Comparison of ENCODE assay signal across 11 cellular contexts in genomic region chr7:75945297-75946168, GRCh38. TPM values are rescaled to one million over a fixed set of nuclear protein-coding genes. Genes with fewer than 3 reads are reported as not detected.
DNase-seq lines count a peak whose midpoint lies in the region; ATAC-seq and TF ChIP-seq lines count a peak whose summit lies in the region.
"Had no signal": no experiment of that assay in that cellular context is flagged by ENCODE, and none has a peak within 500 bp of the region (broad histone marks: within the 10 kb centered on the region; RNA-seq: fewer than 3 reads in every experiment).

No MANE protein-coding gene starts in this region.

- CTCF ChIA-PET in PC-9 (lab: Charles Lee): interaction anchor here (0.5 to 1.2 kb wide), 3 partner anchors 12 to 30 kb away, joined by 3 to 16 read pairs (median 3); no protein-coding TSS in a partner anchor

- H3K36me3 Mint-ChIP-seq in HFFc6 (ENCODE audit: low read depth): peaks cover 11% of the 10 kb centered on the region

- peak overlapping the region; percentile 11; the same call in 1 of the 2 replicates for H3K4me3 Mint-ChIP-seq in HFFc6

- no peaks in the 10 kb centered on the region for H3K27me3 Mint-ChIP-seq in HFFc6 (ENCODE audit: insufficient read depth)

- DNase-seq in HFFc6 (peak; percentile 46), PC-9 (peak; percentile 50 to 92), foreskin keratinocyte (peak in 1 of 2 donors; percentile 39), renal cortical epithelial cell (ENCODE audit: low read depth) (peak; percentile 93), NCI-H2029 (lab: John Stamatoyannopoulos, UW) (no peak), COLO829 (ENCODE audit: low spot score) (no peak)
- DNase-seq: stimulated activated CD4-positive, alpha-beta T cell treated with anti-CD3 and anti-CD28 coated beads, Interleukin-12 subunit alpha, Interleukin-12 subunit beta, amount 100 ng/mL, for 4 hours; tibial artery had no signal

- peaks cover 31% of the 10 kb centered on the region for H3K4me1 Mint-ChIP-seq in HFFc6 (ENCODE audit: low read depth)

- H3K79me2 ChIP-seq in PC-9 (ENCODE audit: low read depth): peaks cover 36% of the 10 kb centered on the region

- H3K4me2 ChIP-seq in PC-9: peak overlapping the region; percentile 62
- H3K4me2 ChIP-seq: KMS-11 had no signal

- intact Hi-C loops in PC-9 (cut with micrococcal nuclease; ENCODE audit: unreplicated experiment): no loop called here

- H3K27me3 ChIP-seq in PC-9 (ENCODE audit: insufficient read depth, low read depth) (no peaks in the 10 kb centered on the region), foreskin keratinocyte (no peaks in the 10 kb centered on the region)
- H3K27me3 ChIP-seq: tibial artery had no signal

- peak overlapping the region; percentile 38 for H3K27ac Mint-ChIP-seq in HFFc6

- no peaks in the 10 kb centered on the region for H4K20me1 ChIP-seq in PC-9 (ENCODE audit: insufficient read depth)

- H3K4me1 ChIP-seq in PC-9 (replicated peaks; ENCODE audit: insufficient read depth): peaks cover 39% of the 10 kb centered on the region
- H3K4me1 ChIP-seq in foreskin keratinocyte: peaks cover 11% of the 10 kb centered on the region

- peak overlapping the region; percentile 83 for H3K27ac ChIP-seq in PC-9
- H3K27ac ChIP-seq in foreskin keratinocyte: no peak overlapping the region
- H3K27ac ChIP-seq: KMS-11, tibial artery had no signal

- no TSS peak for BruUV-seq in PC-9 (replicated peaks; lab: Mats Ljungman, UMichigan)

- no peaks in the 10 kb centered on the region for H3K9me3 Mint-ChIP-seq in HFFc6

- TF ChIP-seq CTCF in HFFc6 (IDR thresholded peaks at IDR 0.05): no peak; the same call in 1 of the 2 replicates
- TF ChIP-seq CTCF in PC-9 (conservative IDR thresholded peaks at IDR 0.05): no peak; the same call in 1 of the 2 replicates
- TF ChIP-seq CTCF in foreskin keratinocyte (conservative IDR thresholded peaks at IDR 0.05): peak; percentile 4

- no peaks in the 10 kb centered on the region for H3K9me2 ChIP-seq in PC-9 (ENCODE audit: insufficient read depth)

- H3F3A ChIP-seq in PC-9 (ENCODE audit: insufficient read depth, low read depth): peaks cover 42% of the 10 kb centered on the region

- peaks cover 4% of the 10 kb centered on the region; the same call in 1 of the 2 replicates for H3K36me3 ChIP-seq in PC-9 (ENCODE audit: low read depth)

- no peak overlapping the region for H2AFZ ChIP-seq in PC-9

- H3K9me3 ChIP-seq in PC-9 (ENCODE audit: insufficient read depth, low read depth): peaks cover 5% of the 10 kb centered on the region; the same call in 1 of the 2 replicates
- H3K9me3 ChIP-seq: tibial artery had no signal

- peak; percentile 9 for ATAC-seq in foreskin keratinocyte
- ATAC-seq in HG03571 (IDR thresholded peaks at IDR 0.05; ENCODE audit: unreplicated experiment): no peak
- ATAC-seq in GM19324 (IDR thresholded peaks at IDR 0.05; ENCODE audit: low FRiP score, unreplicated experiment): no peak

- POLR2A ChIA-PET in PC-9 (lab: Charles Lee; ENCODE audit: unreplicated experiment): interaction anchor here (0.8 kb wide), 1 partner anchor 1581 kb away, joined by 7 read pairs; no protein-coding TSS in a partner anchor

- H3K4me3 ChIP-seq in PC-9: no peak overlapping the region
- H3K4me3 ChIP-seq: tibial artery had no signal

RNA-seq across cellular contexts. Expression of gene POR, which starts 30.6 kb away (rescaled TPM):
- 10 to 100 TPM; 48.2 to 69.3 (median 49.4) TPM for total RNA-seq in HFFc6 (2021; fragmentation: NEBNext Ultra II Directional; extraction: Animal tissue kit (Norgen Biotek cat#: 25700))
- total RNA-seq in PC-9 (2021): 151 and 205 TPM in 2 replicates
- total RNA-seq in foreskin keratinocyte: 44.7 and 45.4 TPM in 2 replicates
- 44.0 and 44.5 TPM in 2 replicates for polyA plus RNA-seq in foreskin keratinocyte
- total RNA-seq in renal cortical epithelial cell: 54.0 and 82.1 TPM in 2 replicates

RNA-seq across cellular contexts. Expression of gene TMEM120A, which starts 48.9 kb away (rescaled TPM):
- total RNA-seq in HFFc6 (2021; fragmentation: NEBNext Ultra II Directional; extraction: Animal tissue kit (Norgen Biotek cat#: 25700)): 10 to 100 TPM; 35.5 to 47.3 (median 37.2) TPM
- total RNA-seq in PC-9 (2021) (26.9 and 27.0 TPM in 2 replicates), foreskin keratinocyte (21.4 and 21.7 TPM in 2 replicates), renal cortical epithelial cell (17.9 and 19.2 TPM in 2 replicates)
- polyA plus RNA-seq in foreskin keratinocyte: 38.7 and 44.2 TPM in 2 replicates

Comparison
In these comparisons a context has a peak if more than half of its experiments do, and no peak if none do; other contexts are left out.
1. DNase-seq: peak in HFFc6 (single experiment), PC-9 (2 of 2) and renal cortical epithelial cell (single experiment); none in NCI-H2029 (single experiment) and COLO829 (single experiment).